5 cellular contexts compared by ENCODE assay signal in genomic region chr2:197897944-197898678, GRCh38.
"Had no signal": no experiment of that assay in that cellular context is flagged by ENCODE, and none has a peak within 500 bp of the region (broad histone marks: within the 10 kb centered on the region; RNA-seq: fewer than 3 reads in every experiment).

No MANE protein-coding gene starts in this region.

- ATAC-seq: GM23338, K562 had no signal

- H3K27ac Mint-ChIP-seq: GM23338, H9 had no signal

- H3K4me3 ChIP-seq: GM23338, K562 had no signal

- DNase-seq: H9, HCEC 1CT, IMR-90 had no signal

- H3K4me3 Mint-ChIP-seq: GM23338, H9 had no signal

- H3K9me3 Mint-ChIP-seq: GM23338, H9 had no signal
